In genomic region chr18:79411614-79412526, GRCh38 we compare ENCODE assay signal across 20 cellular contexts. TPM values are rescaled to one million over a fixed set of nuclear protein-coding genes. Genes with fewer than 3 reads are reported as not detected.
DNase-seq lines count a peak whose midpoint lies in the region; ATAC-seq and TF ChIP-seq lines count a peak whose summit lies in the region.
"Had no signal": no experiment of that assay in that cellular context is flagged by ENCODE, and none has a peak within 500 bp of the region (broad histone marks: within the 10 kb centered on the region; RNA-seq: fewer than 3 reads in every experiment).

No MANE protein-coding gene starts in this region.

- no peak overlapping the region for H3K27ac Mint-ChIP-seq in activated naive CD8-positive, alpha-beta T cell treated with anti-CD3 and anti-CD28 coated beads for 36 hours

- intact Hi-C loops in Right ventricle myocardium inferior (cut with DNase I) (no loop called here), right lobe of liver (cut with DNase I) (no loop called here)

- DNase-seq in Right ventricle myocardium inferior (ENCODE audit: missing footprints) (peak; percentile 54), right atrium auricular region (ENCODE audit: low spot score) (no peak), dermis microvascular lymphatic vessel endothelial cell (ENCODE audit: low read depth in 2 of 2) (peak; percentile 83 to 89), right lobe of liver (peak in 2 of 3 donors; percentile 28 to 56), MG63 (no peak), midbrain (lab: John Stamatoyannopoulos, UW) (no peak)
- DNase-seq in activated naive CD8-positive, alpha-beta T cell treated with anti-CD3 and anti-CD28 coated beads for 36 hours = no peak
- DNase-seq in central memory CD4-positive, alpha-beta T cell = no peak
- DNase-seq: activated CD4-positive, alpha-beta T cell treated with anti-CD3 and anti-CD28 coated beads, Interleukin-2, amount 50 U/mL, for 4 hours; activated naive CD4-positive, alpha-beta T cell treated with anti-CD3 and anti-CD28 coated beads, Interleukin-2, amount 50 U/mL, for 16 hours; CD4-positive, CD25-positive, alpha-beta regulatory T cell; cortex of kidney; Kasumi-1; mammary epithelial cell; NCI-H226; stimulated activated naive B cell treated with anti-CD40 and anti-IgM and Interleukin-4, amounts not matched to agents 10 μg/mL and 1 μg/mL and 100 μg/mL, for 72 hours; thyroid gland had no signal

- H3K36me3 Mint-ChIP-seq in activated naive CD8-positive, alpha-beta T cell treated with anti-CD3 and anti-CD28 coated beads for 36 hours = peaks cover 25% of the 10 kb centered on the region

- no peak overlapping the region for H3K4me3 ChIP-seq in right atrium auricular region
- no peak overlapping the region for H3K4me3 ChIP-seq in right lobe of liver
- no peak overlapping the region for H3K4me3 ChIP-seq in MG63
- H3K4me3 ChIP-seq: gastroesophageal sphincter, thyroid gland had no signal

- H3K36me3 ChIP-seq in right atrium auricular region = peaks cover 27% of the 10 kb centered on the region
- H3K36me3 ChIP-seq in right lobe of liver = no peaks in the 10 kb centered on the region
- no peaks in the 10 kb centered on the region for H3K36me3 ChIP-seq in MG63

- ATAC-seq in Right ventricle myocardium inferior (peak; percentile 11), right lobe of liver (peak; percentile 32 to 59 (median 47))
- ATAC-seq: gastroesophageal sphincter; stimulated activated naive B cell treated with anti-CD40 and anti-IgM and Interleukin-4, amounts not matched to agents 10 μg/mL and 1 μg/mL and 100 μg/mL, for 72 hours had no signal

- no peaks in the 10 kb centered on the region for H3K27me3 ChIP-seq in right atrium auricular region
- no peaks in the 10 kb centered on the region for H3K27me3 ChIP-seq in right lobe of liver
- no peaks in the 10 kb centered on the region for H3K27me3 ChIP-seq in MG63
- H3K27me3 ChIP-seq: gastroesophageal sphincter, thyroid gland had no signal

- H3K4me1 Mint-ChIP-seq in activated naive CD8-positive, alpha-beta T cell treated with anti-CD3 and anti-CD28 coated beads for 36 hours = peaks cover 13% of the 10 kb centered on the region

- H3K27me3 Mint-ChIP-seq in activated naive CD8-positive, alpha-beta T cell treated with anti-CD3 and anti-CD28 coated beads for 36 hours = no peaks in the 10 kb centered on the region
- H3K27me3 Mint-ChIP-seq: CD4-positive, CD25-positive, alpha-beta regulatory T cell; stimulated activated naive B cell treated with anti-CD40 and anti-IgM and Interleukin-4, amounts not matched to agents 10 μg/mL and 1 μg/mL and 100 μg/mL, for 72 hours had no signal

- TF ChIP-seq POLR2A in right lobe of liver (IDR thresholded peaks at IDR 0.05) = no peak

- no peak overlapping the region for H3K27ac ChIP-seq in right atrium auricular region
- no peak overlapping the region for H3K27ac ChIP-seq in right lobe of liver
- H3K27ac ChIP-seq: gastroesophageal sphincter, RWPE1, thyroid gland had no signal

- WGBS in right lobe of liver (ENCODE audit: insufficient coverage, low coverage, low lambda C conversion rate, missing lambda C conversion rate) = 60% methylated on average over 7 of the region's 47 CpGs

- H3K9me3 ChIP-seq in right atrium auricular region (no peaks in the 10 kb centered on the region), right lobe of liver (no peaks in the 10 kb centered on the region), MG63 (no peaks in the 10 kb centered on the region)
- H3K9me3 ChIP-seq: gastroesophageal sphincter, thyroid gland had no signal

- H3K4me3 Mint-ChIP-seq in activated naive CD8-positive, alpha-beta T cell treated with anti-CD3 and anti-CD28 coated beads for 36 hours = no peak overlapping the region
- H3K4me3 Mint-ChIP-seq: neural crest cell; stimulated activated naive B cell treated with anti-CD40 and anti-IgM and Interleukin-4, amounts not matched to agents 10 μg/mL and 1 μg/mL and 100 μg/mL, for 72 hours had no signal

- H3K4me1 ChIP-seq in right atrium auricular region (no peaks in the 10 kb centered on the region), right lobe of liver (no peaks in the 10 kb centered on the region)

- no peak for TF ChIP-seq CTCF in right atrium auricular region (IDR thresholded peaks at IDR 0.05)
- TF ChIP-seq CTCF in right lobe of liver (IDR thresholded peaks at IDR 0.05) = no peak

- H3K9me3 Mint-ChIP-seq in activated naive CD8-positive, alpha-beta T cell treated with anti-CD3 and anti-CD28 coated beads for 36 hours = no peaks in the 10 kb centered on the region
- H3K9me3 Mint-ChIP-seq: CD4-positive, CD25-positive, alpha-beta regulatory T cell; neural crest cell; stimulated activated naive B cell treated with anti-CD40 and anti-IgM and Interleukin-4, amounts not matched to agents 10 μg/mL and 1 μg/mL and 100 μg/mL, for 72 hours had no signal

RNA-seq across cellular contexts. Expression of gene NFATC1, which starts 16.1 kb away (rescaled TPM):
- total RNA-seq in Right ventricle myocardium inferior (18.5 TPM), right atrium auricular region (10 to 100 TPM; 19.0 to 20.2 TPM), dermis microvascular lymphatic vessel endothelial cell (5.5 and 17.1 TPM in 2 replicates), right lobe of liver (1 to 10 TPM in 5 of 6 experiments, under 1 TPM in 1; 1.00 to 4.3 (median 2.9) TPM)
- total RNA-seq in MG63 (2014; rRNA removed; shearing (Covaris generic); ENCODE audit: low replicate concordance) = 4.5 and 6.9 TPM in 2 replicates
- total RNA-seq in activated naive CD8-positive, alpha-beta T cell treated with anti-CD3 and anti-CD28 coated beads for 36 hours = 10 to 100 TPM; 94.2 to 98.5 TPM

Comparison
In these comparisons a context has a peak if more than half of its experiments do, and no peak if none do; other contexts are left out.
1. DNase-seq: peak in Right ventricle myocardium inferior (single experiment), dermis microvascular lymphatic vessel endothelial cell (2 of 2) and right lobe of liver (2 of 3); none in right atrium auricular region (single experiment), MG63 (single experiment), activated naive CD8-positive, alpha-beta T cell treated with anti-CD3 and anti-CD28 coated beads for 36 hours (single experiment), central memory CD4-positive, alpha-beta T cell (single experiment) and midbrain (single experiment).